Comparison of ENCODE assay signal across 8 cellular contexts in the genomic region with DNA sequence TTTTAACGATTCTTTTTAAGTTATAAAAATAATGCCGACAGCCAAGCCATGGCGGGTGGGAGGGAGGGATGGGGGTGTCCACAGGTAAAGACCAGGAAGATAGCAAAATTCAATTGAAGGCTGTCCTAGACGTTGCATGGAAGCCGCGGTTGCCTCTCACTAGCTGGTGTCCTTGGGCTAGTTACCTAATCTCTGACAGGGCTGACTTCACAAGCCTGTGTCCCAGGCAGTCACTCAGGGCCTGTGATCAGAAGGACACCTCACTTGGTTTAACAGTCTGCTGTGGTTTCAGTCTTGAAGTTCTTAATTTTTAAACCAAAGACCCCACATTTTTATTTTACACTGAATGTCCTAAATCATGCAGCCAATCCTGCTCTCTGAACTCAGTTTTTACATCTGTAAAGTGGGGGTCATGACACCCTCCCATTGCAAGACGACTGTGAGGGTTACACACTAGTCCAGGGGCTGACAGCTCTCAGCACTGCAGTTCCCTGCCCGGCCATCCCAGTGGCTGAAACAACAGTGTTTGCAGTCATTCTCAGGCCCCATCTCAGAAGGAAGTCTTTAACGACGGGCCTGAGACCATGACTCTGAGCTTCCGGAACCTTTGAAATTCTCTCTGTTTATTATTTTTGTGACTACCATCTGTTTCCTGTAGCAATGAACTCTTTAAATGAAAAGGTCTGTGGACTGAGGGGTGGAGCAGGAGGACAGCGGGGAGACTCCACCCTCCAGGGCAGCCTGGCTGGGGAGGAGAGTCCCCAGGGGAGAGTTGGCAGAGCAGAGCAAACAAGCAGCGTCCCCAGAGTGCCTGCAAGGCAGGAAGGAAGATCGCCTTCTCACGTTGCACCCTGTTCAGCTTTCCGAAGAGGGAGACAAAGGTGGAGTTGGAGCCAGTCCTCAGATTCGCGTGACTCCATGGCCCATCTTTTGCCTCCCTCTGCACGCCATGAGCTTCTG.
A peak's percentile ranks its signal among the peaks of the same experiment; 100 is the strongest.
DNase-seq lines count a peak whose midpoint lies in the region; ATAC-seq, FAIRE-seq and TF ChIP-seq lines count a peak whose summit lies in the region.

No MANE protein-coding gene starts in this region.

- H3K27me3 ChIP-seq in liver (ENCODE audit: control insufficient read depth in 4 of 4, insufficient read depth in 4 of 4, low read length in 3 of 4) = no peaks in the 10 kb centered on the region

- 56% methylated on average over 19 of the region's 19 CpGs for WGBS in liver

- H3K9me3 ChIP-seq in liver (ENCODE audit: control insufficient read depth in 4 of 4, low read length in 3 of 4) = no peaks in the 10 kb centered on the region

- H3K27me3 Mint-ChIP-seq in activated naive CD8-positive, alpha-beta T cell treated with anti-CD3 and anti-CD28 coated beads, Interleukin-2, amount 50 U/mL, for 24 hours = no peaks in the 10 kb centered on the region

- no peaks in the 10 kb centered on the region for H3K36me3 ChIP-seq in liver (ENCODE audit: control insufficient read depth in 4 of 4, insufficient read depth in 3 of 4, low read depth in 1 of 4, low read length in 3 of 4)

- no peak overlapping the region for H3K4me3 ChIP-seq in liver (ENCODE audit: low read depth in 1 of 3, low read length in 3 of 3)

- H3K9ac ChIP-seq in liver (ENCODE audit: low read depth in 1 of 2, low read length in 2 of 2) = no peak overlapping the region

- H3K9me3 Mint-ChIP-seq in activated naive CD8-positive, alpha-beta T cell treated with anti-CD3 and anti-CD28 coated beads, Interleukin-2, amount 50 U/mL, for 24 hours = no peaks in the 10 kb centered on the region

- peak; percentile 37 to 70 for TF ChIP-seq RAD21 in liver (IDR thresholded peaks at IDR 0.05)

- H3K4me1 ChIP-seq in liver (ENCODE audit: control insufficient read depth in 4 of 4, insufficient read depth in 4 of 4, low read length in 3 of 4) = peaks cover 0 to 13% (median 5%) of the 10 kb centered on the region in 4 donors

- DNase-seq in CMK (ENCODE audit: low read depth) (peak; percentile 34), NCI-H460 (ENCODE audit: extremely low read depth, low read depth) (peak; percentile 46), urothelium cell line (ENCODE audit: low spot score) (peak; percentile 20), GOT3 (lab: John Stamatoyannopoulos, UW) (no peak)
- DNase-seq in activated naive CD8-positive, alpha-beta T cell treated with anti-CD3 and anti-CD28 coated beads, Interleukin-2, amount 50 U/mL, for 24 hours = peak; percentile 28

- H3K27ac ChIP-seq in liver (ENCODE audit: low read depth in 1 of 2, low read length in 2 of 2) = peak overlapping the region in 1 of 2 donors; percentile 23

- no peak for TF ChIP-seq CTCF in liver (IDR thresholded peaks at IDR 0.05; ENCODE audit: low read depth, low read length, missing input control)

- peak overlapping the region; percentile 2 for H3K4me3 Mint-ChIP-seq in activated naive CD8-positive, alpha-beta T cell treated with anti-CD3 and anti-CD28 coated beads, Interleukin-2, amount 50 U/mL, for 24 hours

- peaks cover 26% of the 10 kb centered on the region for H3K4me1 Mint-ChIP-seq in activated naive CD8-positive, alpha-beta T cell treated with anti-CD3 and anti-CD28 coated beads, Interleukin-2, amount 50 U/mL, for 24 hours

- peak; percentile 97 for ATAC-seq in GM18909 (IDR thresholded peaks at IDR 0.05; ENCODE audit: poor library complexity, unreplicated experiment)
- ATAC-seq in HG03064 (IDR thresholded peaks at IDR 0.05; ENCODE audit: low read depth, unreplicated experiment) = peak; percentile 98
- ATAC-seq in activated naive CD8-positive, alpha-beta T cell treated with anti-CD3 and anti-CD28 coated beads, Interleukin-2, amount 50 U/mL, for 24 hours = peak; percentile 55

- FAIRE-seq in urothelium cell line (lab: Jason Lieb, UNC) = no peak

- peak overlapping the region; percentile 53 for H3K27ac Mint-ChIP-seq in activated naive CD8-positive, alpha-beta T cell treated with anti-CD3 and anti-CD28 coated beads, Interleukin-2, amount 50 U/mL, for 24 hours

- H3K36me3 Mint-ChIP-seq in activated naive CD8-positive, alpha-beta T cell treated with anti-CD3 and anti-CD28 coated beads, Interleukin-2, amount 50 U/mL, for 24 hours (ENCODE audit: low read depth) = no peaks in the 10 kb centered on the region

TF ChIP-seq in liver, 16 proteins besides CTCF, POLR2A, EP300 and RAD21:
- TF ChIP-seq YY1 (IDR thresholded peaks at IDR 0.05) (no peak), HNF4A (conservative IDR thresholded peaks at IDR 0.05) (peak in 1 of 2 donors; percentile 32), SP1 (IDR thresholded peaks at IDR 0.05) (peak; percentile 61), RXRA (IDR thresholded peaks at IDR 0.05) (peak; percentile 26 to 65), NR2F2 (IDR thresholded peaks at IDR 0.05) (peak; percentile 95), JUND (IDR thresholded peaks at IDR 0.05) (no peak), GABPA (IDR thresholded peaks at IDR 0.05 in 1 of 2, conservative IDR thresholded peaks at IDR 0.05 in 1 of 2) (no peak), EGR1 (IDR thresholded peaks at IDR 0.05; ENCODE audit: low read depth in 2 of 2) (no peak), FOXA2 (IDR thresholded peaks at IDR 0.05) (no peak)
- TF ChIP-seq, protein P1, sequence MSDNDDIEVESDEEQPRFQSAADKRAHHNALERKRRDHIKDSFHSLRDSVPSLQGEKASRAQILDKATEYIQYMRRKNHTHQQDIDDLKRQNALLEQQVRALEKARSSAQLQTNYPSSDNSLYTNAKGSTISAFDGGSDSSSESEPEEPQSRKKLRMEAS (IDR thresholded peaks at IDR 0.05) = no peak
- TF ChIP-seq, protein P2, sequence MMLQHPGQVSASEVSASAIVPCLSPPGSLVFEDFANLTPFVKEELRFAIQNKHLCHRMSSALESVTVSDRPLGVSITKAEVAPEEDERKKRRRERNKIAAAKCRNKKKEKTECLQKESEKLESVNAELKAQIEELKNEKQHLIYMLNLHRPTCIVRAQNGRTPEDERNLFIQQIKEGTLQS (IDR thresholded peaks at IDR 0.05) = no peak
- TF ChIP-seq, protein P3, sequence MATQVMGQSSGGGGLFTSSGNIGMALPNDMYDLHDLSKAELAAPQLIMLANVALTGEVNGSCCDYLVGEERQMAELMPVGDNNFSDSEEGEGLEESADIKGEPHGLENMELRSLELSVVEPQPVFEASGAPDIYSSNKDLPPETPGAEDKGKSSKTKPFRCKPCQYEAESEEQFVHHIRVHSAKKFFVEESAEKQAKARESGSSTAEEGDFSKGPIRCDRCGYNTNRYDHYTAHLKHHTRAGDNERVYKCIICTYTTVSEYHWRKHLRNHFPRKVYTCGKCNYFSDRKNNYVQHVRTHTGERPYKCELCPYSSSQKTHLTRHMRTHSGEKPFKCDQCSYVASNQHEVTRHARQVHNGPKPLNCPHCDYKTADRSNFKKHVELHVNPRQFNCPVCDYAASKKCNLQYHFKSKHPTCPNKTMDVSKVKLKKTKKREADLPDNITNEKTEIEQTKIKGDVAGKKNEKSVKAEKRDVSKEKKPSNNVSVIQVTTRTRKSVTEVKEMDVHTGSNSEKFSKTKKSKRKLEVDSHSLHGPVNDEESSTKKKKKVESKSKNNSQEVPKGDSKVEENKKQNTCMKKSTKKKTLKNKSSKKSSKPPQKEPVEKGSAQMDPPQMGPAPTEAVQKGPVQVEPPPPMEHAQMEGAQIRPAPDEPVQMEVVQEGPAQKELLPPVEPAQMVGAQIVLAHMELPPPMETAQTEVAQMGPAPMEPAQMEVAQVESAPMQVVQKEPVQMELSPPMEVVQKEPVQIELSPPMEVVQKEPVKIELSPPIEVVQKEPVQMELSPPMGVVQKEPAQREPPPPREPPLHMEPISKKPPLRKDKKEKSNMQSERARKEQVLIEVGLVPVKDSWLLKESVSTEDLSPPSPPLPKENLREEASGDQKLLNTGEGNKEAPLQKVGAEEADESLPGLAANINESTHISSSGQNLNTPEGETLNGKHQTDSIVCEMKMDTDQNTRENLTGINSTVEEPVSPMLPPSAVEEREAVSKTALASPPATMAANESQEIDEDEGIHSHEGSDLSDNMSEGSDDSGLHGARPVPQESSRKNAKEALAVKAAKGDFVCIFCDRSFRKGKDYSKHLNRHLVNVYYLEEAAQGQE (IDR thresholded peaks at IDR 0.05) = no peak
- TF ChIP-seq, protein P4, sequence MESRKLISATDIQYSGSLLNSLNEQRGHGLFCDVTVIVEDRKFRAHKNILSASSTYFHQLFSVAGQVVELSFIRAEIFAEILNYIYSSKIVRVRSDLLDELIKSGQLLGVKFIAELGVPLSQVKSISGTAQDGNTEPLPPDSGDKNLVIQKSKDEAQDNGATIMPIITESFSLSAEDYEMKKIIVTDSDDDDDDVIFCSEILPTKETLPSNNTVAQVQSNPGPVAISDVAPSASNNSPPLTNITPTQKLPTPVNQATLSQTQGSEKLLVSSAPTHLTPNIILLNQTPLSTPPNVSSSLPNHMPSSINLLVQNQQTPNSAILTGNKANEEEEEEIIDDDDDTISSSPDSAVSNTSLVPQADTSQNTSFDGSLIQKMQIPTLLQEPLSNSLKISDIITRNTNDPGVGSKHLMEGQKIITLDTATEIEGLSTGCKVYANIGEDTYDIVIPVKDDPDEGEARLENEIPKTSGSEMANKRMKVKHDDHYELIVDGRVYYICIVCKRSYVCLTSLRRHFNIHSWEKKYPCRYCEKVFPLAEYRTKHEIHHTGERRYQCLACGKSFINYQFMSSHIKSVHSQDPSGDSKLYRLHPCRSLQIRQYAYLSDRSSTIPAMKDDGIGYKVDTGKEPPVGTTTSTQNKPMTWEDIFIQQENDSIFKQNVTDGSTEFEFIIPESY (IDR thresholded peaks at IDR 0.05) = no peak
